7 cellular contexts compared by ENCODE assay signal in the genomic region with DNA sequence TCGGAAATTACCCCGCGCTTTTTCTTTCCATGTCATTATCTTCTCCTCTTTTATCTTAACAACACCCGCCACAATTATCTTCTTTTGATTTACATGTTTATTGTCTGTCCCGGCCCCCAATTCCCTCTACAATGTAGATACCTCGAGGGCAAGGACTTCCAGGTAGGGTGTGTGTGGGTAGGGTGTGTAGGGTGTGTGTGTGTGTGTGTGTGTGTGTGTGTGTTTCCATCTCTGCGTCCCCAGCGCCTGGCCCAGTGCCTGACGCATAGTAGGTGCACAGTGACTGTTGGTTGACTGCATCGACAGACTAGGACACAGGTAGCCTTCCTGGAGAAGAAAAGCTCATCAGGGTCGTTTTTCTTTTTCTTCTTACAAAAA.
DNase-seq lines count a peak whose midpoint lies in the region; ATAC-seq, FAIRE-seq and TF ChIP-seq lines count a peak whose summit lies in the region.

No MANE protein-coding gene starts in this region.

- no peak for TF ChIP-seq RAD21 in liver (IDR thresholded peaks at IDR 0.05)

- H3K9me3 ChIP-seq in MG63 (no peaks in the 10 kb centered on the region), breast epithelium (no peaks in the 10 kb centered on the region), liver (ENCODE audit: control insufficient read depth in 4 of 4, low read length in 3 of 4) (no peaks in the 10 kb centered on the region)

- no peaks in the 10 kb centered on the region for H3K36me3 ChIP-seq in MG63
- H3K36me3 ChIP-seq in breast epithelium, result no peaks in the 10 kb centered on the region
- no peaks in the 10 kb centered on the region for H3K36me3 ChIP-seq in liver (ENCODE audit: control insufficient read depth in 4 of 4, insufficient read depth in 3 of 4, low read depth in 1 of 4, low read length in 3 of 4)

- no peak for DNase-seq in MG63
- no peak for DNase-seq in breast epithelium (ENCODE audit: low spot score in 2 of 2)
- DNase-seq in NCI-H2081 treated with DMSO at 0.1 percent for 48 hours (lab: John Stamatoyannopoulos, UW), result no peak
- DNase-seq in sciatic nerve (ENCODE audit: low spot score), result no peak
- no peak for DNase-seq in RCC 7860 (ENCODE audit: low spot score)

- no peak for FAIRE-seq in RCC 7860 (lab: Jason Lieb, UNC)

- TF ChIP-seq CTCF in breast epithelium (IDR thresholded peaks at IDR 0.05), result no peak
- TF ChIP-seq CTCF in liver (IDR thresholded peaks at IDR 0.05; ENCODE audit: low read depth, low read length, missing input control), result no peak

- intact Hi-C loops in breast epithelium (cut with DNase I; ENCODE audit: low total_unique reads) (no loop called here), sciatic nerve (cut with DNase I) (no loop called here)

- H3K27me3 ChIP-seq in MG63 (no peaks in the 10 kb centered on the region), breast epithelium (no peaks in the 10 kb centered on the region), liver (ENCODE audit: control insufficient read depth in 4 of 4, insufficient read depth in 4 of 4, low read length in 3 of 4) (no peaks in the 10 kb centered on the region)

- WGBS in liver, result 44% methylated on average over 11 of the region's 11 CpGs

- no peak for TF ChIP-seq POLR2A in breast epithelium (IDR thresholded peaks at IDR 0.05)

- H3K9ac ChIP-seq in liver (ENCODE audit: low read depth in 1 of 2, low read length in 2 of 2), result no peak overlapping the region

- H3K27ac ChIP-seq in breast epithelium, result peak overlapping the region; percentile 59 to 76
- peak overlapping the region in 1 of 2 donors; percentile 90 for H3K27ac ChIP-seq in liver (ENCODE audit: low read depth in 1 of 2, low read length in 2 of 2)
- peak overlapping the region; percentile 86 for H3K27ac ChIP-seq in temporal lobe (ENCODE audit: low read depth, low read length)

- H3K4me1 ChIP-seq in breast epithelium (no peaks in the 10 kb centered on the region), liver (ENCODE audit: control insufficient read depth in 4 of 4, insufficient read depth in 4 of 4, low read length in 3 of 4) (peaks cover 4 to 29% (median 11%) of the 10 kb centered on the region in 4 donors)

- no peak for ATAC-seq in sciatic nerve

- H3K4me3 ChIP-seq in MG63, result peak overlapping the region; percentile 67
- H3K4me3 ChIP-seq in breast epithelium, result peak overlapping the region; percentile 78 to 91 (median 90)
- H3K4me3 ChIP-seq in liver (ENCODE audit: low read depth in 1 of 3, low read length in 3 of 3), result peak overlapping the region in 2 of 3 donors; percentile 76 to 95

TF ChIP-seq in liver, 16 proteins besides CTCF, POLR2A, EP300 and RAD21:
- TF ChIP-seq TAF1 (conservative IDR thresholded peaks at IDR 0.05) (no peak), FOXA1 (IDR thresholded peaks at IDR 0.05) (no peak), YY1 (IDR thresholded peaks at IDR 0.05) (no peak), EGR1 (IDR thresholded peaks at IDR 0.05; ENCODE audit: low read depth in 2 of 2) (no peak), FOXA2 (IDR thresholded peaks at IDR 0.05) (no peak), JUND (IDR thresholded peaks at IDR 0.05) (no peak), HNF4G (IDR thresholded peaks at IDR 0.05) (no peak), RXRA (IDR thresholded peaks at IDR 0.05) (no peak)
- TF ChIP-seq, protein P1, sequence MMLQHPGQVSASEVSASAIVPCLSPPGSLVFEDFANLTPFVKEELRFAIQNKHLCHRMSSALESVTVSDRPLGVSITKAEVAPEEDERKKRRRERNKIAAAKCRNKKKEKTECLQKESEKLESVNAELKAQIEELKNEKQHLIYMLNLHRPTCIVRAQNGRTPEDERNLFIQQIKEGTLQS (IDR thresholded peaks at IDR 0.05), result no peak
- TF ChIP-seq, protein P2, sequence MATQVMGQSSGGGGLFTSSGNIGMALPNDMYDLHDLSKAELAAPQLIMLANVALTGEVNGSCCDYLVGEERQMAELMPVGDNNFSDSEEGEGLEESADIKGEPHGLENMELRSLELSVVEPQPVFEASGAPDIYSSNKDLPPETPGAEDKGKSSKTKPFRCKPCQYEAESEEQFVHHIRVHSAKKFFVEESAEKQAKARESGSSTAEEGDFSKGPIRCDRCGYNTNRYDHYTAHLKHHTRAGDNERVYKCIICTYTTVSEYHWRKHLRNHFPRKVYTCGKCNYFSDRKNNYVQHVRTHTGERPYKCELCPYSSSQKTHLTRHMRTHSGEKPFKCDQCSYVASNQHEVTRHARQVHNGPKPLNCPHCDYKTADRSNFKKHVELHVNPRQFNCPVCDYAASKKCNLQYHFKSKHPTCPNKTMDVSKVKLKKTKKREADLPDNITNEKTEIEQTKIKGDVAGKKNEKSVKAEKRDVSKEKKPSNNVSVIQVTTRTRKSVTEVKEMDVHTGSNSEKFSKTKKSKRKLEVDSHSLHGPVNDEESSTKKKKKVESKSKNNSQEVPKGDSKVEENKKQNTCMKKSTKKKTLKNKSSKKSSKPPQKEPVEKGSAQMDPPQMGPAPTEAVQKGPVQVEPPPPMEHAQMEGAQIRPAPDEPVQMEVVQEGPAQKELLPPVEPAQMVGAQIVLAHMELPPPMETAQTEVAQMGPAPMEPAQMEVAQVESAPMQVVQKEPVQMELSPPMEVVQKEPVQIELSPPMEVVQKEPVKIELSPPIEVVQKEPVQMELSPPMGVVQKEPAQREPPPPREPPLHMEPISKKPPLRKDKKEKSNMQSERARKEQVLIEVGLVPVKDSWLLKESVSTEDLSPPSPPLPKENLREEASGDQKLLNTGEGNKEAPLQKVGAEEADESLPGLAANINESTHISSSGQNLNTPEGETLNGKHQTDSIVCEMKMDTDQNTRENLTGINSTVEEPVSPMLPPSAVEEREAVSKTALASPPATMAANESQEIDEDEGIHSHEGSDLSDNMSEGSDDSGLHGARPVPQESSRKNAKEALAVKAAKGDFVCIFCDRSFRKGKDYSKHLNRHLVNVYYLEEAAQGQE (IDR thresholded peaks at IDR 0.05), result no peak
